In the genomic region with DNA sequence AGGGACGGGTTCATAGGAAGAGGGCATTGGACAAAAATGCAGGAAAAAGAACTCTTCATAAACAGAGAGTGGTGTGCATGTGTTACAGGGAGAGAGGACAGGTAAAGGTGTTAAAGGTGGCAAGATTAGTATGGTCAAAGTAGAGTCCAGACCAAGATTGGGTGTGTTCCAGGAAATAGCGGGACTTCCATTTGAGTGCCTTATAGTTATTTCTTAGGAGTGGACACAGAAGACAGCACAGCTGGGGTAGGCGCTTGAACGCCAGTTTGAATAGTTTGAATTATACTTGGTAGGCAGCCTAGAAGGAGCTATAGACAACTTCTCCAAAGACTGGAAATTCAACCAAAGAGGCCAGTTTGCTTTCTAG, we compare ENCODE assay signal across 1 cellular context.
TF ChIP-seq lines count a peak whose summit lies in the region.

No MANE protein-coding gene starts in this region.

TF ChIP-seq in HepG2, 621 proteins besides CTCF, POLR2A, EP300 and RAD21 (continued from another document):
- TF ChIP-seq ZNF816 (CRISPR knock-in tag; IDR thresholded peaks at IDR 0.05; ENCODE audit: borderline replicate concordance), result no peak
- no peak for TF ChIP-seq ZNF121 (CRISPR knock-in tag; IDR thresholded peaks at IDR 0.05)
- no peak for TF ChIP-seq ZNF782 (CRISPR knock-in tag; IDR thresholded peaks at IDR 0.05; ENCODE audit: borderline replicate concordance)
- no peak for TF ChIP-seq FOXP1 (IDR thresholded peaks at IDR 0.05)
- TF ChIP-seq FOXP1 (CRISPR knock-in tag; IDR thresholded peaks at IDR 0.05), result peak; percentile 1; the same call in 1 of the 2 replicates
- no peak for TF ChIP-seq ZNF143 (CRISPR knock-in tag; IDR thresholded peaks at IDR 0.05)
- TF ChIP-seq RFXAP (CRISPR knock-in tag; IDR thresholded peaks at IDR 0.05; ENCODE audit: borderline replicate concordance), result no peak
- TF ChIP-seq, protein P1, sequence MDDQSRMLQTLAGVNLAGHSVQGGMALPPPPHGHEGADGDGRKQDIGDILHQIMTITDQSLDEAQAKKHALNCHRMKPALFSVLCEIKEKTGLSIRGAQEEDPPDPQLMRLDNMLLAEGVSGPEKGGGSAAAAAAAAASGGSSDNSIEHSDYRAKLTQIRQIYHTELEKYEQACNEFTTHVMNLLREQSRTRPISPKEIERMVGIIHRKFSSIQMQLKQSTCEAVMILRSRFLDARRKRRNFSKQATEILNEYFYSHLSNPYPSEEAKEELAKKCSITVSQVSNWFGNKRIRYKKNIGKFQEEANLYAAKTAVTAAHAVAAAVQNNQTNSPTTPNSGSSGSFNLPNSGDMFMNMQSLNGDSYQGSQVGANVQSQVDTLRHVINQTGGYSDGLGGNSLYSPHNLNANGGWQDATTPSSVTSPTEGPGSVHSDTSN (CRISPR knock-in tag; IDR thresholded peaks at IDR 0.05; ENCODE audit: borderline replicate concordance), result no peak
- no peak for TF ChIP-seq THAP11 (CRISPR knock-in tag; IDR thresholded peaks at IDR 0.05)
- TF ChIP-seq ZNF776 (CRISPR knock-in tag; IDR thresholded peaks at IDR 0.05), result no peak
- TF ChIP-seq CSRNP2 (CRISPR knock-in tag; conservative IDR thresholded peaks at IDR 0.05; ENCODE audit: low read depth), result no peak
- no peak for TF ChIP-seq REL (CRISPR knock-in tag; conservative IDR thresholded peaks at IDR 0.05)
- no peak for TF ChIP-seq ARID3A (IDR thresholded peaks at IDR 0.05; ENCODE audit: low read depth, low read length)
- TF ChIP-seq PPARG (CRISPR knock-in tag; conservative IDR thresholded peaks at IDR 0.05), result no peak
- no peak for TF ChIP-seq REST (IDR thresholded peaks at IDR 0.05; ENCODE audit: borderline replicate concordance in 1 of 2, low read depth in 1 of 2, low read length in 2 of 2)
- no peak for TF ChIP-seq ZNF784 (CRISPR knock-in tag; IDR thresholded peaks at IDR 0.05; ENCODE audit: borderline replicate concordance)
- no peak for TF ChIP-seq GFI1 (CRISPR knock-in tag; IDR thresholded peaks at IDR 0.05; ENCODE audit: borderline replicate concordance)
- TF ChIP-seq ZBTB8A (CRISPR knock-in tag; IDR thresholded peaks at IDR 0.05; ENCODE audit: borderline replicate concordance, low read depth), result no peak
- no peak for TF ChIP-seq ZNF720 (CRISPR knock-in tag; IDR thresholded peaks at IDR 0.05)
- TF ChIP-seq ZNF567 (CRISPR knock-in tag; IDR thresholded peaks at IDR 0.05; ENCODE audit: borderline replicate concordance), result no peak
- no peak for TF ChIP-seq MIXL1 (CRISPR knock-in tag; IDR thresholded peaks at IDR 0.05)
- TF ChIP-seq GATA4 (IDR thresholded peaks at IDR 0.05; ENCODE audit: borderline replicate concordance, low read depth), result no peak
